Comparison of ENCODE assay signal across 10 cellular contexts in the genomic region with DNA sequence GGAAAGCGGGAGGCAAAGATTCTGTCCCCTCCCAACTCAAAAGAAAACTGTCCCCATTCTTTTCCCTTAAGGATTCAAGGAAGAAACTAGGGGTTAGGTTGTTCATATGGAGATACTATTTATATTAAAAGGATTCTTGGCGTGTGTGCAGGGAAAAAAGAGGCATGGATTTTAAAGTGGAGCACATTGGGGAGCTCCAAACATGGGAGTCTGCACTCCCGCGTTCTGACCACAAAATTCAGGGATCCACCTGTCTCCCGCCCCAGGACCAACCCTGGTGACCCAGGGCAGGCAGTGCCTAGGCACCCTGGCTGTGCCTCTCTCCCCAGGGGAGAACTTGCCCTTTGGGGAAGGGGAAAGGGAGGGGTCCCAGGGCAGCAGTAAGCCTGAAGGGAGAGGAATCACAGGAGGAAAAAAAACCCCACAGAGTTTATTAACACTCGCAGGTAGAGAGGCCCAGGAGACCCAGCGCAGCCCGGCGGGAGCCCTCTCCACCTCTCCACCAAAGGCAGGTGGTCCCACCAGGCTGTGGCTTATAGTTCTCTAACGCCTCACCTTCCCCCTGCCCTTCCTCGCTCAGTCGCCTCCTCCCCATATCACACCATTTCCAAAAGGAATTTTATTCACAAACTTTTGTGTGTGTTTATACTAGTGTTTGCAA. TPM values are rescaled to one million over a fixed set of nuclear protein-coding genes. Genes with fewer than 3 reads are reported as not detected.
A peak's percentile ranks its signal among the peaks of the same experiment; 100 is the strongest.
DNase-seq lines count a peak whose midpoint lies in the region; ATAC-seq and TF ChIP-seq lines count a peak whose summit lies in the region.
"Had no signal": no experiment of that assay in that cellular context is flagged by ENCODE, and none has a peak within 500 bp of the region (broad histone marks: within the 10 kb centered on the region; RNA-seq: fewer than 3 reads in every experiment).

No MANE protein-coding gene starts in this region.

- H3K9me3 ChIP-seq in HCT116 (ENCODE audit: control insufficient read depth in 1 of 2, insufficient read depth in 1 of 2, low read depth in 1 of 2, low read length in 2 of 2), result no peaks in the 10 kb centered on the region
- H3K9me3 ChIP-seq in mucosa of rectum (ENCODE audit: control insufficient read depth in 2 of 2, low read length in 2 of 2), result no peaks in the 10 kb centered on the region

- peak overlapping the region; percentile 97 for H3K4me2 ChIP-seq in HCT116 (ENCODE audit: low read length)

- H3K4me1 Mint-ChIP-seq in MCF 10A (ENCODE audit: insufficient read depth, unreplicated experiment), result peaks cover 25% of the 10 kb centered on the region

- H3K9ac ChIP-seq in HCT116 (ENCODE audit: low read length) (no peak overlapping the region), mucosa of rectum (ENCODE audit: low read depth in 1 of 2, low read length in 2 of 2) (peak overlapping the region; percentile 79 to 90)

- ATAC-seq in HCT116, result no peak
- ATAC-seq in HG02571 (IDR thresholded peaks at IDR 0.05; ENCODE audit: unreplicated experiment), result no peak

- no peak overlapping the region for H2AFZ ChIP-seq in HCT116 (ENCODE audit: low read depth, low read length, poor library complexity, severe bottlenecking)

- TF ChIP-seq RAD21 in HCT116 (IDR thresholded peaks at IDR 0.05; ENCODE audit: low read depth), result no peak

- H3K9me2 ChIP-seq in HCT116 (ENCODE audit: insufficient read depth), result no peaks in the 10 kb centered on the region

- POLR2A ChIA-PET in AG04449 (lab: Yijun Ruan, JAX), result interaction anchor here (0.6 kb wide), 1 partner anchor 28 kb away, joined by 3 read pairs; no protein-coding TSS in a partner anchor
- POLR2A ChIA-PET in HCT116 (lab: Charles Lee), result no interaction called here
- POLR2A ChIA-PET in MCF 10A (lab: Yijun Ruan, JAX), result interaction anchor here (0.5 to 1.0 kb wide), 4 partner anchors 10 to 500 kb away, joined by 3 to 6 read pairs (median 4); no protein-coding TSS in a partner anchor

- H3K36me3 Mint-ChIP-seq in MCF 10A (ENCODE audit: insufficient read depth, unreplicated experiment), result peaks cover 13% of the 10 kb centered on the region

- H3K4me3 ChIP-seq in AG04449 (ENCODE audit: low read depth, low read length) (peak overlapping the region; percentile 83), HCT116 (replicated peaks in 1 of 2; ENCODE audit: low read depth in 1 of 2, low read length in 2 of 2) (no peak overlapping the region; a peak in 1 of 4 replicates), mucosa of rectum (ENCODE audit: low read length in 2 of 2) (peak overlapping the region; percentile 76 to 79)

- TF ChIP-seq CTCF in AG04449 (IDR thresholded peaks at IDR 0.05; ENCODE audit: insufficient read depth, low read length, missing control alignments), result no peak
- TF ChIP-seq CTCF in HCT116 (IDR thresholded peaks at IDR 0.05 in 2 of 3, conservative IDR thresholded peaks at IDR 0.05 in 1 of 3; ENCODE audit: borderline replicate concordance in 1 of 3, insufficient read depth in 1 of 3, low read depth in 2 of 3, low read length in 2 of 3), result no peak
- TF ChIP-seq CTCF in MCF 10A (IDR thresholded peaks at IDR 0.05; ENCODE audit: unreplicated experiment), result no peak

- intact Hi-C loops in HCT116 (cut with micrococcal nuclease), result no loop called here
- intact Hi-C loops in MCF 10A (cut with micrococcal nuclease), result loop anchor here (5.0 kb wide), 1 partner anchor 521 kb away; no protein-coding TSS in a partner anchor

- H3K79me2 ChIP-seq in HCT116 (ENCODE audit: insufficient read depth, low read length), result peaks cover 61% of the 10 kb centered on the region

- no peaks in the 10 kb centered on the region for H3K27me3 ChIP-seq in HCT116 (ENCODE audit: insufficient read depth, low read length)
- no peaks in the 10 kb centered on the region for H3K27me3 ChIP-seq in mucosa of rectum (ENCODE audit: control insufficient read depth in 2 of 2, insufficient read depth in 2 of 2, low read length in 2 of 2)

- peak overlapping the region; percentile 98 for H3K4me3 Mint-ChIP-seq in MCF 10A (ENCODE audit: unreplicated experiment)

- no peaks in the 10 kb centered on the region for H3K9me3 Mint-ChIP-seq in MCF 10A (ENCODE audit: unreplicated experiment)

- TF ChIP-seq POLR2A in HCT116 (IDR thresholded peaks at IDR 0.05; ENCODE audit: borderline replicate concordance, extremely low read depth, insufficient read depth, insufficient read length), result no peak

- RAD21 ChIA-PET in HCT116 (lab: Charles Lee; ENCODE audit: low non-redundant PET in 1 of 2, low total read pairs in 2 of 2, uncharacterized antibody in 2 of 2, unreplicated experiment in 2 of 2), result no interaction called here

- no peaks in the 10 kb centered on the region for H3K27me3 Mint-ChIP-seq in MCF 10A (ENCODE audit: insufficient read depth, unreplicated experiment)

- DNase-seq in AG04449 (ENCODE audit: low read depth, low spot score), result no peak
- DNase-seq in HCT116 (ENCODE audit: low read depth, low spot score), result no peak
- DNase-seq in MCF 10A (ENCODE audit: unreplicated experiment), result no peak
- no peak for DNase-seq in stimulated activated naive CD4-positive, alpha-beta T cell treated with Interleukin-2 at 50 U/mL for 16 hours (lab: John Stamatoyannopoulos, UW)
- no peak for DNase-seq in NCI-H2171 treated with DMSO at 0.1 percent for 48 hours (lab: John Stamatoyannopoulos, UW)
- no peak for DNase-seq in NCI-H1048 (lab: John Stamatoyannopoulos, UW)
- DNase-seq: activated CD4-positive, alpha-beta T cell treated with anti-CD3 and anti-CD28 coated beads for 1 hour; NCI-H226 had no signal

- H3K36me3 ChIP-seq in HCT116 (ENCODE audit: control insufficient read depth in 1 of 2, insufficient read depth in 2 of 2, low read length in 2 of 2) (peaks cover 0 to 6% of the 10 kb centered on the region in 2 experiments; a peak in 1 of 4 replicates), mucosa of rectum (ENCODE audit: control insufficient read depth in 2 of 2, insufficient read depth in 2 of 2, low read length in 2 of 2) (peaks cover 0 to 2% of the 10 kb centered on the region in 2 donors)

- CTCF ChIA-PET in AG04449 (lab: Yijun Ruan, JAX), result no interaction called here
- CTCF ChIA-PET in HCT116 (lab: Charles Lee), result no interaction called here
- CTCF ChIA-PET in MCF 10A (lab: Yijun Ruan, JAX), result interaction anchor here (1.0 to 1.8 kb wide), 2 partner anchors 166 to 1052 kb away, joined by 3 to 9 read pairs; no protein-coding TSS in a partner anchor

- peak overlapping the region; percentile 84 for H3K27ac Mint-ChIP-seq in MCF 10A (ENCODE audit: low read depth, unreplicated experiment)

- H3K27ac ChIP-seq in HCT116 (ENCODE audit: low read depth, low read length) (no peak overlapping the region), mucosa of rectum (ENCODE audit: low read depth in 2 of 2, low read length in 2 of 2) (peak overlapping the region in 1 of 2 donors; percentile 97)

- BruUV-seq in HCT116 (replicated peaks; lab: Mats Ljungman, UMichigan) (no TSS peak), MCF 10A (replicated peaks; lab: Mats Ljungman, UMichigan) (no TSS peak)

- H4K20me1 ChIP-seq in HCT116 (ENCODE audit: insufficient read depth), result no peaks in the 10 kb centered on the region

- H3K4me1 ChIP-seq in HCT116 (ENCODE audit: control insufficient read depth in 1 of 2, insufficient read depth in 2 of 2, low read length in 2 of 2) (peaks cover 13 to 18% of the 10 kb centered on the region in 2 experiments; a peak in 3 of 4 replicates), mucosa of rectum (ENCODE audit: control insufficient read depth in 2 of 2, insufficient read depth in 2 of 2, low read length in 2 of 2) (peaks cover 27% of the 10 kb centered on the region in 2 donors)

TF ChIP-seq in HCT116, 20 proteins besides CTCF, POLR2A, EP300 and RAD21 (continues in another document):
- TF ChIP-seq, protein P1, sequence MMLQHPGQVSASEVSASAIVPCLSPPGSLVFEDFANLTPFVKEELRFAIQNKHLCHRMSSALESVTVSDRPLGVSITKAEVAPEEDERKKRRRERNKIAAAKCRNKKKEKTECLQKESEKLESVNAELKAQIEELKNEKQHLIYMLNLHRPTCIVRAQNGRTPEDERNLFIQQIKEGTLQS (IDR thresholded peaks at IDR 0.05), result no peak
- no peak for TF ChIP-seq ZNF274 (IDR thresholded peaks at IDR 0.05; ENCODE audit: low read depth, low read length)
- TF ChIP-seq FOSL1 (IDR thresholded peaks at IDR 0.05; ENCODE audit: low read depth), result no peak
- TF ChIP-seq, protein P2, sequence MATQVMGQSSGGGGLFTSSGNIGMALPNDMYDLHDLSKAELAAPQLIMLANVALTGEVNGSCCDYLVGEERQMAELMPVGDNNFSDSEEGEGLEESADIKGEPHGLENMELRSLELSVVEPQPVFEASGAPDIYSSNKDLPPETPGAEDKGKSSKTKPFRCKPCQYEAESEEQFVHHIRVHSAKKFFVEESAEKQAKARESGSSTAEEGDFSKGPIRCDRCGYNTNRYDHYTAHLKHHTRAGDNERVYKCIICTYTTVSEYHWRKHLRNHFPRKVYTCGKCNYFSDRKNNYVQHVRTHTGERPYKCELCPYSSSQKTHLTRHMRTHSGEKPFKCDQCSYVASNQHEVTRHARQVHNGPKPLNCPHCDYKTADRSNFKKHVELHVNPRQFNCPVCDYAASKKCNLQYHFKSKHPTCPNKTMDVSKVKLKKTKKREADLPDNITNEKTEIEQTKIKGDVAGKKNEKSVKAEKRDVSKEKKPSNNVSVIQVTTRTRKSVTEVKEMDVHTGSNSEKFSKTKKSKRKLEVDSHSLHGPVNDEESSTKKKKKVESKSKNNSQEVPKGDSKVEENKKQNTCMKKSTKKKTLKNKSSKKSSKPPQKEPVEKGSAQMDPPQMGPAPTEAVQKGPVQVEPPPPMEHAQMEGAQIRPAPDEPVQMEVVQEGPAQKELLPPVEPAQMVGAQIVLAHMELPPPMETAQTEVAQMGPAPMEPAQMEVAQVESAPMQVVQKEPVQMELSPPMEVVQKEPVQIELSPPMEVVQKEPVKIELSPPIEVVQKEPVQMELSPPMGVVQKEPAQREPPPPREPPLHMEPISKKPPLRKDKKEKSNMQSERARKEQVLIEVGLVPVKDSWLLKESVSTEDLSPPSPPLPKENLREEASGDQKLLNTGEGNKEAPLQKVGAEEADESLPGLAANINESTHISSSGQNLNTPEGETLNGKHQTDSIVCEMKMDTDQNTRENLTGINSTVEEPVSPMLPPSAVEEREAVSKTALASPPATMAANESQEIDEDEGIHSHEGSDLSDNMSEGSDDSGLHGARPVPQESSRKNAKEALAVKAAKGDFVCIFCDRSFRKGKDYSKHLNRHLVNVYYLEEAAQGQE (IDR thresholded peaks at IDR 0.05; ENCODE audit: low read depth), result no peak
- TF ChIP-seq, protein P3, sequence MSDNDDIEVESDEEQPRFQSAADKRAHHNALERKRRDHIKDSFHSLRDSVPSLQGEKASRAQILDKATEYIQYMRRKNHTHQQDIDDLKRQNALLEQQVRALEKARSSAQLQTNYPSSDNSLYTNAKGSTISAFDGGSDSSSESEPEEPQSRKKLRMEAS (IDR thresholded peaks at IDR 0.05), result no peak
- TF ChIP-seq ELF1 (IDR thresholded peaks at IDR 0.05; ENCODE audit: borderline replicate concordance, low read depth), result no peak
- TF ChIP-seq EZH2 (IDR thresholded peaks at IDR 0.05), result no peak
- no peak for TF ChIP-seq POLR2AphosphoS5 (IDR thresholded peaks at IDR 0.05; ENCODE audit: low read depth, low read length)
- no peak for TF ChIP-seq SRF (IDR thresholded peaks at IDR 0.05; ENCODE audit: low read depth)

RNA-seq across cellular contexts. Expression of a gene that starts 2.2 kb away (rescaled TPM):
- total RNA-seq in HCT116 (2021; ENCODE audit: unreplicated experiment) (25.3 TPM), MCF 10A (2022) (19.8 and 20.6 TPM in 2 replicates)
- 19.2 and 22.0 TPM in 2 replicates for polyA plus RNA-seq in HCT116 (2012)

RNA-seq across cellular contexts. Expression of a gene that starts 3.8 kb away (rescaled TPM):
- total RNA-seq in HCT116 (2021; ENCODE audit: unreplicated experiment) (5.7 TPM), MCF 10A (2022) (9.7 and 11.7 TPM in 2 replicates)
- 4.2 and 4.6 TPM in 2 replicates for polyA plus RNA-seq in HCT116 (2012)

Comparison
In these comparisons a context has a peak if more than half of its experiments do, and no peak if none do; other contexts are left out.
1. H3K4me3 ChIP-seq: peak in AG04449 (single experiment) and mucosa of rectum (2 of 2); none in HCT116 (0 of 2).